Comparison of ENCODE assay signal across 1 cellular context in genomic region chr14:67420102-67420739, GRCh38.
TF ChIP-seq lines count a peak whose summit lies in the region.

No MANE protein-coding gene starts in this region.

TF ChIP-seq in IMR-90, 13 proteins besides CTCF, POLR2A, EP300 and RAD21 (continued from another document):
- TF ChIP-seq RFX5 (IDR thresholded peaks at IDR 0.05; ENCODE audit: low read depth, low read length) (no peak), USF2 (IDR thresholded peaks at IDR 0.05; ENCODE audit: low read depth, low read length) (no peak), BHLHE40 (IDR thresholded peaks at IDR 0.05; ENCODE audit: low read depth, low read length) (no peak), SMC3 (IDR thresholded peaks at IDR 0.05; ENCODE audit: low read depth, low read length) (no peak), ELK1 (IDR thresholded peaks at IDR 0.05; ENCODE audit: borderline replicate concordance, low read depth, low read length) (no peak), CEBPB (IDR thresholded peaks at IDR 0.05; ENCODE audit: low read depth, low read length) (no peak), MXI1 (IDR thresholded peaks at IDR 0.05; ENCODE audit: borderline replicate concordance, low read depth, low read length) (no peak)
